In the genomic region with DNA sequence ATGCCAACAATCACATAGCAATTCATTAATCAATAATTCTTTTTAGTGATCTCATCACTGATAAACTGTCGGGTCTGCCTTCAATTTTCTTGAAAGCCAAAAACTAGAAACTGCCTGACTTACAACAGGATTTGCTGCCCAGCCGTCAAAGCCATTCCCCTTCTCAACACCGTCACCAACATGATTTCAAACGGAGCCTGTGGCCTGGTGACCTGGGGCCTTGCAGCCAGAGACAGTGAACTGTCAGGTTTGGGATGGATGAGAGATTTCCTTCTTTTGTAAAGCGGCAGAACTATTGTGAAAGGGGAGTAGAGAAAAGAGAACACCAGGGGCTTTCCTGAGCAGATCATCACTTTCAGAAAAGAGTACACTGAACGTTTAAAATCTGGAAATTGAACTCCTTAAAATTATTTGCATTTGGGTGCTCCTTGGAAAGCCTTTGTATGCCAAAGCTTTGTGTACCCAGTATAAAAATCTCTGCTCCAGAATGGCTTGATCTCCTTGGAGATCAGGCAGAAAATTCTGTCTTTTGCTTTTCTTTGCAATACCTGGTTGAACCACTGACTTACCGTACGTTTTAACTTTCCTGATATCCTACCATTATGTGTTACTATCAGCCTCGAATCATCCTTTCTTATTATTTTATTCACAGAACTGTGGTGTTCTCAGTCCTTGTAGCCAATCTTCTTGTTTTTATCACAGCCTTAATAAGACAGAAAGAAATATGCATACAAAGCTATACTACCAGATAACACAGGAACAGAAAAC, we compare ENCODE assay signal across 1 cellular context.
TF ChIP-seq lines count a peak whose summit lies in the region.

No MANE protein-coding gene starts in this region.

TF ChIP-seq in WTC11, 78 proteins besides CTCF, POLR2A, EP300 and RAD21 (continued from another document):
- TF ChIP-seq NR3C1 (CRISPR knock-in tag; conservative IDR thresholded peaks at IDR 0.05; ENCODE audit: low read depth) (no peak), GABPB1 (CRISPR knock-in tag; IDR thresholded peaks at IDR 0.05) (no peak), RORB (CRISPR knock-in tag; IDR thresholded peaks at IDR 0.05) (no peak), SMAD4 (CRISPR knock-in tag; IDR thresholded peaks at IDR 0.05) (no peak), ZNF219 (CRISPR knock-in tag; IDR thresholded peaks at IDR 0.05; ENCODE audit: borderline replicate concordance) (no peak), RELA (CRISPR knock-in tag; IDR thresholded peaks at IDR 0.05; ENCODE audit: borderline replicate concordance) (no peak), MXD4 (CRISPR knock-in tag; IDR thresholded peaks at IDR 0.05; ENCODE audit: borderline replicate concordance) (no peak)
- TF ChIP-seq, protein P1, sequence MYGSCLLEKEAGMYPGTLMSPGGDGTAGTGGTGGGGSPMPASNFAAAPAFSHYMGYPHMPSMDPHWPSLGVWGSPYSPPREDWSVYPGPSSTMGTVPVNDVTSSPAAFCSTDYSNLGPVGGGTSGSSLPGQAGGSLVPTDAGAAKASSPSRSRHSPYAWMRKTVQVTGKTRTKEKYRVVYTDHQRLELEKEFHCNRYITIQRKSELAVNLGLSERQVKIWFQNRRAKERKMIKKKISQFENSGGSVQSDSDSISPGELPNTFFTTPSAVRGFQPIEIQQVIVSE (CRISPR knock-in tag; IDR thresholded peaks at IDR 0.05; ENCODE audit: borderline replicate concordance): no peak
- TF ChIP-seq, protein P2, sequence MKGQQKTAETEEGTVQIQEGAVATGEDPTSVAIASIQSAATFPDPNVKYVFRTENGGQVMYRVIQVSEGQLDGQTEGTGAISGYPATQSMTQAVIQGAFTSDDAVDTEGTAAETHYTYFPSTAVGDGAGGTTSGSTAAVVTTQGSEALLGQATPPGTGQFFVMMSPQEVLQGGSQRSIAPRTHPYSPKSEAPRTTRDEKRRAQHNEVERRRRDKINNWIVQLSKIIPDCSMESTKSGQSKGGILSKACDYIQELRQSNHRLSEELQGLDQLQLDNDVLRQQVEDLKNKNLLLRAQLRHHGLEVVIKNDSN (CRISPR knock-in tag; IDR thresholded peaks at IDR 0.05): no peak
- TF ChIP-seq, protein P3, sequence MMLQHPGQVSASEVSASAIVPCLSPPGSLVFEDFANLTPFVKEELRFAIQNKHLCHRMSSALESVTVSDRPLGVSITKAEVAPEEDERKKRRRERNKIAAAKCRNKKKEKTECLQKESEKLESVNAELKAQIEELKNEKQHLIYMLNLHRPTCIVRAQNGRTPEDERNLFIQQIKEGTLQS (CRISPR knock-in tag; conservative IDR thresholded peaks at IDR 0.05): no peak
